Comparison of ENCODE assay signal across 22 cellular contexts in genomic region chr18:5275872-5276271, GRCh38. TPM values are rescaled to one million over a fixed set of nuclear protein-coding genes. Genes with fewer than 3 reads are reported as not detected.
DNase-seq lines count a peak whose midpoint lies in the region; FAIRE-seq and TF ChIP-seq lines count a peak whose summit lies in the region.
"Had no signal": no experiment of that assay in that cellular context is flagged by ENCODE, and none has a peak within 500 bp of the region (broad histone marks: within the 10 kb centered on the region; RNA-seq: fewer than 3 reads in every experiment).

No MANE protein-coding gene starts in this region.

- H3K9me3 ChIP-seq in endodermal cell (ENCODE audit: control insufficient read depth, low read length) (peaks cover 15% of the 10 kb centered on the region), esophagus squamous epithelium (no peaks in the 10 kb centered on the region)
- H3K9me3 ChIP-seq: A549 had no signal

- H3K27ac Mint-ChIP-seq in endodermal cell = no peak overlapping the region
- H3K27ac Mint-ChIP-seq: CD4-positive, alpha-beta memory T cell had no signal

- H3K27ac ChIP-seq in endodermal cell (ENCODE audit: low read depth, low read length) (no peak overlapping the region), esophagus squamous epithelium (no peak overlapping the region)
- H3K27ac ChIP-seq: A549, GM23248 had no signal

- TF ChIP-seq POLR2A in esophagus squamous epithelium (IDR thresholded peaks at IDR 0.05) = no peak

- FAIRE-seq in D721Med (lab: Jason Lieb, UNC) = peak; percentile 11
- FAIRE-seq: A549, G401.6, GM12878, GM19239, H1 had no signal

- intact Hi-C loops in esophagus squamous epithelium (cut with DNase I) = no loop called here

- H3K4me1 Mint-ChIP-seq in endodermal cell = peaks cover 11% of the 10 kb centered on the region
- H3K4me1 Mint-ChIP-seq: CD4-positive, alpha-beta memory T cell had no signal

- no peak for TF ChIP-seq CTCF in D721Med (IDR thresholded peaks at IDR 0.05; ENCODE audit: insufficient read depth, missing control alignments)
- TF ChIP-seq CTCF in endodermal cell (conservative IDR thresholded peaks at IDR 0.05) = peak; percentile 20
- no peak for TF ChIP-seq CTCF in esophagus squamous epithelium (IDR thresholded peaks at IDR 0.05)

- no peak overlapping the region for H3K9ac ChIP-seq in endodermal cell (ENCODE audit: extremely low read depth, low read length, poor library complexity, severe bottlenecking)
- H3K9ac ChIP-seq: GM23248 had no signal

- H3K4me1 ChIP-seq in endodermal cell (ENCODE audit: control insufficient read depth, insufficient read depth, low read length) (peaks cover 3% of the 10 kb centered on the region), esophagus squamous epithelium (no peaks in the 10 kb centered on the region)
- H3K4me1 ChIP-seq: A549 had no signal

- H3K36me3 Mint-ChIP-seq in endodermal cell (ENCODE audit: low read depth) = peaks cover 4% of the 10 kb centered on the region

- H3K9me3 Mint-ChIP-seq in endodermal cell = peaks cover 33% of the 10 kb centered on the region

- H3K36me3 ChIP-seq in endodermal cell (ENCODE audit: control insufficient read depth, insufficient read depth, low read length) (no peaks in the 10 kb centered on the region), esophagus squamous epithelium (no peaks in the 10 kb centered on the region)

- WGBS in endodermal cell (ENCODE audit: insufficient coverage in 1 of 2, insufficient read length in 1 of 2), 2 experiments = 40% methylated on average over 1 of the region's 1 CpG; no CpG with 5 or more reads in 1 of the 2 experiments
- 36 to 47% methylated on average over 1 of the region's 1 CpG for WGBS in esophagus squamous epithelium, 2 donors

- H3K27me3 ChIP-seq in endodermal cell (ENCODE audit: control insufficient read depth, insufficient read depth, low read length, poor library complexity, severe bottlenecking) (no peaks in the 10 kb centered on the region), esophagus squamous epithelium (no peaks in the 10 kb centered on the region)

- H3K4me3 ChIP-seq in endodermal cell (ENCODE audit: low read length) (no peak overlapping the region), esophagus squamous epithelium (no peak overlapping the region)
- H3K4me3 ChIP-seq: A549, GM12878, GM23248 had no signal

- H3K4me3 Mint-ChIP-seq in endodermal cell = no peak overlapping the region
- H3K4me3 Mint-ChIP-seq: CD4-positive, alpha-beta memory T cell had no signal

- H3K27me3 Mint-ChIP-seq in endodermal cell (ENCODE audit: insufficient read depth) = peaks cover 16% of the 10 kb centered on the region

- DNase-seq in D721Med (ENCODE audit: insufficient read length, low spot score) (no peak), NCI-H82 (lab: John Stamatoyannopoulos, UW) (peak; percentile 92), endodermal cell (no peak), pons (ENCODE audit: low spot score) (no peak), NCI-H1694 (lab: John Stamatoyannopoulos, UW) (no peak), esophagus squamous epithelium (lab: John Stamatoyannopoulos, UW) (no peak)
- no peak for DNase-seq in stimulated activated CD4-positive, alpha-beta T cell treated with anti-CD3 and anti-CD28 coated beads, Interleukin-1b, Interleukin-23, amount 100 ng/mL, for 48 hours
- DNase-seq: 8988T; C1 segment of cervical spinal cord; Calu3; CD4-positive, alpha-beta memory T cell; COR-L47; DMS153; DND-41; GM23248; H7; HCEC 1CT had no signal

RNA-seq across cellular contexts. Expression of gene ZBTB14, which starts 19.7 kb away (rescaled TPM):
- total RNA-seq in endodermal cell = 10 to 100 TPM; 14.7 to 15.9 TPM
- polyA plus RNA-seq in endodermal cell (2013, experiment 1 of 2) = 17.6 TPM
- polyA plus RNA-seq in endodermal cell (2013, experiment 2 of 2) = 16.4 TPM
- 10 to 100 TPM in 1 of 4 donors, 1 to 10 TPM in 3; 4.4 to 10.2 (median 8.0) TPM for total RNA-seq in esophagus squamous epithelium
